In the genomic region with DNA sequence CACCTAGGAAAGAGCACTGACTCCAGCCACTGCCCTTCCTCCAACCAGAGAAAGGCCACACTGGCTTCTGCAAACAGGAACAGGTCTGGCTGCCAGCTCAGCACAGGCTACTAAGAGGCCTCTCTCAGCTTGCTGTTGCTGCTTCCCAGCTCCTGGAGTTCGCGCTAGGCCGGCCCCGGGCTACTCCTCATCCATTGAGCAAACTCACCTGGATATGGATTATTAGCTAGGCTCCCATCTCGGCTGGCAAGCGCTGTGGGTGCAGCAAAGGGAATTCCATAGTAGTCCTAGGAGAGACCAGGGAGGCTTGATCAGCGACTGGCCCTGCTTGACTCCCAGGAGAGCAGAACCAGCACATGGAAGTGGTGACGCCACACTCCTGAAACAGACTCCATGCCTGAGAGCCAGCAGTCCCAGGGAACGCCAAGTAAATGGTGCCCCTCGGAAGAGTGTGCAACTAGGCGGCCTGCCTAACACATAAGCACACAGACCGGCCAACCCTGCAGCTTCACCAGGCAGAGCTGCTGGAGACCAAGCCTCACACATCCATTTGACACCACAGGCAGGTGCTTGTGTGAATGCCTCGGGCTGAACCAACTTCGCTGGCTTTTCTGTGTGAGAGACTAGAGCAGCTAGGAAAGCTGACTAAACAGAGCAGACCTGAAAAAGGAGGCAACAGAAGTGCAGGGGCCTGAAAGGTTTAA, we compare ENCODE assay signal across 17 cellular contexts.
DNase-seq lines count a peak whose midpoint lies in the region; ATAC-seq and TF ChIP-seq lines count a peak whose summit lies in the region.
"Had no signal": no experiment of that assay in that cellular context is flagged by ENCODE, and none has a peak within 500 bp of the region (broad histone marks: within the 10 kb centered on the region; RNA-seq: fewer than 3 reads in every experiment).

No MANE protein-coding gene starts in this region.

- H2BK15ac ChIP-seq in mesenchymal stem cell (ENCODE audit: low read depth, poor library complexity, severe bottlenecking) = no peak overlapping the region

- H2BK120ac ChIP-seq in mesenchymal stem cell (ENCODE audit: low read depth, low read length) = no peak overlapping the region

- peaks cover 42% of the 10 kb centered on the region for H3K79me1 ChIP-seq in mesenchymal stem cell (replicated peaks; ENCODE audit: low read length, poor library complexity, severe bottlenecking)

- H3K36me3 ChIP-seq in right atrium auricular region (peaks cover 51% of the 10 kb centered on the region), body of pancreas (replicated peaks in 1 of 2; ENCODE audit: insufficient read depth in 1 of 2, low read depth in 2 of 2) (peaks cover 9 to 25% of the 10 kb centered on the region in 2 donors), mesenchymal stem cell (ENCODE audit: control insufficient read depth in 1 of 2, insufficient read depth in 2 of 2, low read depth in 1 of 2, low read length in 2 of 2) (peaks cover 83 to 99% of the 10 kb centered on the region in 2 experiments)

- no peak overlapping the region for H3K9ac ChIP-seq in mesenchymal stem cell (ENCODE audit: low read length)

- H3K4me3 Mint-ChIP-seq in stimulated activated effector memory CD8-positive, alpha-beta T cell treated with anti-CD3 and anti-CD28 coated beads, Interleukin-12 subunit alpha, Interleukin-12 subunit beta, amount 100 ng/mL, for 72 hours = no peak overlapping the region

- intact Hi-C loops in Right ventricle myocardium inferior (cut with DNase I) (no loop called here), body of pancreas (cut with DNase I) (loop anchor here (10.0 kb wide), 1 partner anchor 151 kb away; no protein-coding TSS in a partner anchor)

- H3K9me3 Mint-ChIP-seq in stimulated activated effector memory CD8-positive, alpha-beta T cell treated with anti-CD3 and anti-CD28 coated beads, Interleukin-12 subunit alpha, Interleukin-12 subunit beta, amount 100 ng/mL, for 72 hours = no peaks in the 10 kb centered on the region
- H3K9me3 Mint-ChIP-seq: CD8-positive, alpha-beta memory T cell had no signal

- no peak for TF ChIP-seq POLR2A in body of pancreas (IDR thresholded peaks at IDR 0.05)

- no peak overlapping the region for H3K4me2 ChIP-seq in mesenchymal stem cell (ENCODE audit: low read length, poor library complexity, severe bottlenecking)

- peak overlapping the region; percentile 50 for H4K8ac ChIP-seq in mesenchymal stem cell (ENCODE audit: low read length)

- no peak overlapping the region for H3K4ac ChIP-seq in mesenchymal stem cell (ENCODE audit: low read depth in 1 of 2, low read length in 2 of 2)

- H2BK12ac ChIP-seq in mesenchymal stem cell (ENCODE audit: low read length in 2 of 2) = no peak overlapping the region

- peak; percentile 24 for ATAC-seq in Right ventricle myocardium inferior
- peak; percentile 49 for ATAC-seq in body of pancreas
- ATAC-seq in stimulated activated effector memory CD8-positive, alpha-beta T cell treated with anti-CD3 and anti-CD28 coated beads, Interleukin-12 subunit alpha, Interleukin-12 subunit beta, amount 100 ng/mL, for 72 hours = no peak
- no peak for ATAC-seq in GM21447 (IDR thresholded peaks at IDR 0.05; ENCODE audit: unreplicated experiment)
- no peak for ATAC-seq in HG03354 (IDR thresholded peaks at IDR 0.05; ENCODE audit: poor library complexity, severe bottlenecking, unreplicated experiment)

- peaks cover 98% of the 10 kb centered on the region for H3K36me3 Mint-ChIP-seq in stimulated activated effector memory CD8-positive, alpha-beta T cell treated with anti-CD3 and anti-CD28 coated beads, Interleukin-12 subunit alpha, Interleukin-12 subunit beta, amount 100 ng/mL, for 72 hours

- H3K4me3 ChIP-seq in right atrium auricular region (no peak overlapping the region), body of pancreas (no peak overlapping the region), mesenchymal stem cell (ENCODE audit: insufficient read depth in 1 of 2, low read depth in 1 of 2, low read length in 2 of 2) (no peak overlapping the region)

- WGBS in body of pancreas, 2 donors = 60 to 100% methylated on average over 2 to 14 of the region's 14 CpGs
- WGBS in mesenchymal stem cell = 93% methylated on average over 14 of the region's 14 CpGs

- H3K9me3 ChIP-seq in right atrium auricular region (no peaks in the 10 kb centered on the region), body of pancreas (no peaks in the 10 kb centered on the region), mesenchymal stem cell (ENCODE audit: control insufficient read depth, low read length) (no peaks in the 10 kb centered on the region)

- peak overlapping the region; percentile 32 for H4K91ac ChIP-seq in mesenchymal stem cell (ENCODE audit: low read length)

- no peak overlapping the region for H3K23ac ChIP-seq in mesenchymal stem cell (ENCODE audit: low read length in 2 of 2)

- H3K27ac ChIP-seq in right atrium auricular region (no peak overlapping the region), body of pancreas (peak overlapping the region in 3 of 4 donors; percentile 31 to 58 (median 42)), mesenchymal stem cell (ENCODE audit: low read length, poor library complexity, severe bottlenecking) (no peak overlapping the region)
- H3K27ac ChIP-seq: epithelial cell of prostate had no signal

- H3K27me3 ChIP-seq in right atrium auricular region = no peaks in the 10 kb centered on the region
- H3K27me3 ChIP-seq in body of pancreas = no peaks in the 10 kb centered on the region
- no peaks in the 10 kb centered on the region for H3K27me3 ChIP-seq in mesenchymal stem cell (ENCODE audit: control insufficient read depth in 1 of 2, insufficient read depth in 1 of 2, low read length in 2 of 2)

- no peak overlapping the region for H2AFZ ChIP-seq in mesenchymal stem cell (ENCODE audit: low read depth, low read length)

- H3K18ac ChIP-seq in mesenchymal stem cell (ENCODE audit: low read depth in 1 of 2, low read length in 2 of 2) = no peak overlapping the region

- H3K4me1 ChIP-seq in right atrium auricular region = peaks cover 0 to 22% of the 10 kb centered on the region in 2 donors
- H3K4me1 ChIP-seq in body of pancreas = peaks cover 30% of the 10 kb centered on the region
- peaks cover 5% of the 10 kb centered on the region for H3K4me1 ChIP-seq in mesenchymal stem cell (ENCODE audit: control insufficient read depth, insufficient read depth, low read depth, low read length)

- H2AK5ac ChIP-seq in mesenchymal stem cell (ENCODE audit: low read length, severe bottlenecking) = no peak overlapping the region

- no peaks in the 10 kb centered on the region for H3K4me1 Mint-ChIP-seq in stimulated activated effector memory CD8-positive, alpha-beta T cell treated with anti-CD3 and anti-CD28 coated beads, Interleukin-12 subunit alpha, Interleukin-12 subunit beta, amount 100 ng/mL, for 72 hours
- H3K4me1 Mint-ChIP-seq: CD8-positive, alpha-beta memory T cell had no signal

- no peak for DNase-seq in Right ventricle myocardium inferior (ENCODE audit: missing footprints)
- DNase-seq in right atrium auricular region (ENCODE audit: low spot score) = no peak
- peak; percentile 42 to 70 (median 66) for DNase-seq in body of pancreas
- no peak for DNase-seq in mesenchymal stem cell
- no peak for DNase-seq in stimulated activated effector memory CD8-positive, alpha-beta T cell treated with anti-CD3 and anti-CD28 coated beads, Interleukin-12 subunit alpha, Interleukin-12 subunit beta, amount 100 ng/mL, for 72 hours (ENCODE audit: low spot score in 2 of 2)
- DNase-seq in DMS114 treated with DMSO at 0.1 percent for 48 hours (lab: John Stamatoyannopoulos, UW; ENCODE audit: unreplicated experiment) = no peak
- DNase-seq: activated CD4-positive, CD25-positive, alpha-beta regulatory T cell; activated gamma-delta T cell; CD8-positive, alpha-beta memory T cell; cortex of kidney; NCI-H1436 treated with DMSO at 0.1 percent for 48 hours; NCI-H345; SHP77; stimulated activated CD4-positive, alpha-beta T cell treated with anti-CD3 and anti-CD28 coated beads, Interleukin-2, amount 100 ng/mL, for 48 hours had no signal

- H2BK5ac ChIP-seq in mesenchymal stem cell (ENCODE audit: low read depth, low read length, poor library complexity, severe bottlenecking) = no peak overlapping the region

- H3K27ac Mint-ChIP-seq in stimulated activated effector memory CD8-positive, alpha-beta T cell treated with anti-CD3 and anti-CD28 coated beads, Interleukin-12 subunit alpha, Interleukin-12 subunit beta, amount 100 ng/mL, for 72 hours = peak overlapping the region; percentile 71

- no peak overlapping the region for H3K14ac ChIP-seq in mesenchymal stem cell (ENCODE audit: low read length in 2 of 2)

- TF ChIP-seq CTCF in right atrium auricular region (IDR thresholded peaks at IDR 0.05) (no peak), body of pancreas (IDR thresholded peaks at IDR 0.05) (no peak)

Comparison
In these comparisons a context has a peak if more than half of its experiments do, and no peak if none do; other contexts are left out.
1. ATAC-seq: peak in Right ventricle myocardium inferior (single experiment) and body of pancreas (single experiment); none in stimulated activated effector memory CD8-positive, alpha-beta T cell treated with anti-CD3 and anti-CD28 coated beads, Interleukin-12 subunit alpha, Interleukin-12 subunit beta, amount 100 ng/mL, for 72 hours (single experiment), GM21447 (single experiment) and HG03354 (single experiment).
2. DNase-seq: peak in body of pancreas (4 of 4); none in Right ventricle myocardium inferior (single experiment), right atrium auricular region (single experiment), mesenchymal stem cell (single experiment), stimulated activated effector memory CD8-positive, alpha-beta T cell treated with anti-CD3 and anti-CD28 coated beads, Interleukin-12 subunit alpha, Interleukin-12 subunit beta, amount 100 ng/mL, for 72 hours (0 of 2) and DMS114 treated with DMSO at 0.1 percent for 48 hours (single experiment).
3. H3K27ac ChIP-seq: peak in body of pancreas (3 of 4); none in right atrium auricular region (0 of 2) and mesenchymal stem cell (single experiment).